ENCODE assay signal across 30 cellular contexts in genomic region chr7:131596785-131597184, GRCh38.
"Had no signal": no experiment of that assay in that cellular context is flagged by ENCODE, and none has a peak within 500 bp of the region (broad histone marks: within the 10 kb centered on the region; RNA-seq: fewer than 3 reads in every experiment).

No MANE protein-coding gene starts in this region.

- H3K36me3 ChIP-seq: ascending aorta, cardiac muscle cell had no signal

- DNase-seq: activated CD4-positive, alpha-beta memory T cell treated with anti-CD3 and anti-CD28 coated beads, Interleukin-2, amount 10 ng/mL, durations not matched to agents 7 days and 5 days; activated CD4-positive, alpha-beta T cell treated with anti-CD3 and anti-CD28 coated beads for 1 hour; activated CD4-positive, alpha-beta T cell treated with anti-CD3 and anti-CD28 coated beads for 36 hours; activated CD4-positive, alpha-beta T cell treated with anti-CD3 and anti-CD28 coated beads for 48 hours; activated CD4-positive, alpha-beta T cell treated with anti-CD3 and anti-CD28 coated beads, Interleukin-2, amount 10 ng/mL, durations not matched to agents 7 days and 5 days; activated CD4-positive, alpha-beta T cell treated with anti-CD3 and anti-CD28 coated beads, Interleukin-2, amount 50 U/mL, for 48 hours; activated CD4-positive, CD25-positive, alpha-beta regulatory T cell; activated CD8-positive, alpha-beta memory T cell treated with anti-CD3 and anti-CD28 coated beads for 24 hours; activated CD8-positive, alpha-beta memory T cell treated with anti-CD3 and anti-CD28 coated beads, Interleukin-2, amount 10 ng/mL, durations not matched to agents 7 days and 5 days; activated CD8-positive, alpha-beta memory T cell treated with anti-CD3 and anti-CD28 coated beads, Interleukin-2, amount 50 U/mL, for 48 hours; activated CD8-positive, alpha-beta T cell treated with anti-CD3 and anti-CD28 coated beads, Interleukin-2, amount 10 ng/mL, durations not matched to agents 7 days and 5 days; activated effector memory CD4-positive, alpha-beta T cell treated with Interleukin-2 at 50 U/mL for 16 hours; activated gamma-delta T cell; activated naive CD4-positive, alpha-beta T cell treated with anti-CD3 and anti-CD28 coated beads, Interleukin-2, amount 10 ng/mL, durations not matched to agents 7 days and 5 days; activated naive CD4-positive, alpha-beta T cell treated with Interleukin-2 at 50 U/mL for 16 hours; activated T-cell treated with anti-CD3 and anti-CD28 coated beads, Interleukin-2, amount 50 U/mL, for 24 hours; activated T-cell treated with anti-CD3 and anti-CD28 coated beads, Interleukin-2, amount 50 U/mL, for 48 hours; amygdala; anterior cingulate cortex; caudate nucleus; cerebellar nuclear complex; T-helper 1 cell; T-helper 2 cell; T-helper 9 cell had no signal

- FAIRE-seq: bronchial epithelial cell, TTC549 had no signal

- H3K9me3 ChIP-seq: ascending aorta had no signal

- H3K27me3 ChIP-seq: ascending aorta, cardiac muscle cell had no signal

- H3K4me3 ChIP-seq: ascending aorta, cardiac muscle cell had no signal

- H3K4me1 ChIP-seq: ascending aorta had no signal

- H3K27ac ChIP-seq: ascending aorta, cardiac muscle cell, VCaP had no signal

- ATAC-seq: activated CD4-positive, alpha-beta T cell treated with anti-CD3 and anti-CD28 coated beads for 36 hours; activated CD4-positive, CD25-positive, alpha-beta regulatory T cell treated with anti-CD3 and anti-CD28 coated beads, Interleukin-2, amount 50 U/mL, for 24 hours; activated CD8-positive, alpha-beta memory T cell treated with anti-CD3 and anti-CD28 coated beads, Interleukin-2, amount 10 ng/mL, durations not matched to agents 7 days and 5 days; activated CD8-positive, alpha-beta T cell treated with anti-CD3 and anti-CD28 coated beads, Interleukin-2, amount 10 ng/mL, durations not matched to agents 7 days and 5 days had no signal
